Comparison of ENCODE assay signal across 8 cellular contexts in the genomic region with DNA sequence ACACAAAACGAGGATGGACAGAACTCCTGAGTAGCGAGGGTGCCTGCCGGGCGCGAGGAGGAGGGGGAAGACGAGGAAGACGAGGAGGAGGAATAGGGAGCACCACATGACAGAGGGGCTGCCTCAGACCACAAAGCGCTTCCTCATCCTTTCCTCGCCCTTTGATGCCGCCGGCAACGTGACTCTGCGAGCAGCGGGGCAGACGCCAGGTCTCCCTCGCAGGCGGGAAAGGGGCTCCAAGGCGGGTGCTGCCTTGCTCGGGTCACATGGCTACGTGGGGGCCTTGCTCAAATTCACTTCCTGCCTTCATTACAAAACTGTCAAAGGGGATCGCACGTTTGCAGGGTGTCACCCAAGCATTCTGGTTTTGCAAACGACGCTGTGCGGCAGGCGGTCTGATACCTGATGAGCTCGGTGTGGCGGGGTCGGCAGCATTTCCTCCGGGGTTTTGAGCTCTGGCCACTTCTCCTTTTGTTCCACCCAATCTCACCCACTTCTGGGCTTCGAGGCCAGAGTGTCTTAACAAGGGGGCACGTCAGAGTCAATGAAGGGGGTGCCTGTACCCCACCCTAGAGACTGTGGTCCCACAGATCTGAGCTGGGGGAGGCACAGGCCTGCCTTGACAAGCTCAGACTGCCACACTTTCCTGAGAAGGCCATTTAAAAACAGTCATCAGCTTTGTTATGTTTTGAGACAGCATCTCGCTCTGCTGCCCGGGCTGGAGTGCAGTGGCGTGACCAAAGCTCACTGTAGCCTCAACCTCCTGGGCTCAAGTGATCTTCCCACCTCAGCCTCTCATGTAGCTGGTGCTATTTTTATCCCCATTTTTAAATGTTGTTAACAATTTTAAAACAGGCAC. TPM values are rescaled to one million over a fixed set of nuclear protein-coding genes. Genes with fewer than 3 reads are reported as not detected.
A peak's percentile ranks its signal among the peaks of the same experiment; 100 is the strongest.
DNase-seq lines count a peak whose midpoint lies in the region; ATAC-seq and TF ChIP-seq lines count a peak whose summit lies in the region.

No MANE protein-coding gene starts in this region.

- H3K27ac ChIP-seq in neutrophil (peak overlapping the region; percentile 78), endodermal cell (ENCODE audit: low read depth, low read length) (no peak overlapping the region)

- no peak for TF ChIP-seq CTCF in neutrophil (IDR thresholded peaks at IDR 0.05)
- no peak for TF ChIP-seq CTCF in endodermal cell (conservative IDR thresholded peaks at IDR 0.05)

- H3K27me3 Mint-ChIP-seq in activated CD8-positive, alpha-beta memory T cell treated with anti-CD3 and anti-CD28 coated beads, Interleukin-2, amount 10 ng/mL, durations not matched to agents 7 days and 5 days: no peaks in the 10 kb centered on the region
- H3K27me3 Mint-ChIP-seq in endodermal cell (ENCODE audit: insufficient read depth): no peaks in the 10 kb centered on the region

- peak; percentile 94 for DNase-seq in activated CD8-positive, alpha-beta memory T cell treated with anti-CD3 and anti-CD28 coated beads, Interleukin-2, amount 10 ng/mL, durations not matched to agents 7 days and 5 days
- DNase-seq in HuH-7 (ENCODE audit: low spot score) (no peak), endodermal cell (no peak), NCI-H1417 (lab: John Stamatoyannopoulos, UW) (no peak)

- no peaks in the 10 kb centered on the region for H3K9me3 Mint-ChIP-seq in activated CD8-positive, alpha-beta memory T cell treated with anti-CD3 and anti-CD28 coated beads, Interleukin-2, amount 10 ng/mL, durations not matched to agents 7 days and 5 days (ENCODE audit: low read depth)
- no peaks in the 10 kb centered on the region for H3K9me3 Mint-ChIP-seq in endodermal cell

- H3K27me3 ChIP-seq in neutrophil (no peaks in the 10 kb centered on the region), endodermal cell (ENCODE audit: control insufficient read depth, insufficient read depth, low read length, poor library complexity, severe bottlenecking) (no peaks in the 10 kb centered on the region)

- WGBS in endodermal cell (ENCODE audit: insufficient coverage in 1 of 2, insufficient read length in 1 of 2), 2 experiments: 94 to 99% methylated on average over 23 to 35 of the region's 35 CpGs

- H3K9ac ChIP-seq in endodermal cell (ENCODE audit: extremely low read depth, low read length, poor library complexity, severe bottlenecking): no peak overlapping the region

- H3K9me3 ChIP-seq in neutrophil: no peaks in the 10 kb centered on the region
- no peaks in the 10 kb centered on the region for H3K9me3 ChIP-seq in endodermal cell (ENCODE audit: control insufficient read depth, low read length)

- peak overlapping the region; percentile 41 for H3K4me3 Mint-ChIP-seq in activated CD8-positive, alpha-beta memory T cell treated with anti-CD3 and anti-CD28 coated beads, Interleukin-2, amount 10 ng/mL, durations not matched to agents 7 days and 5 days
- H3K4me3 Mint-ChIP-seq in endodermal cell: no peak overlapping the region

- H3K36me3 ChIP-seq in neutrophil: peaks cover 92% of the 10 kb centered on the region
- H3K36me3 ChIP-seq in endodermal cell (ENCODE audit: control insufficient read depth, insufficient read depth, low read length): peaks cover 75% of the 10 kb centered on the region

- peak overlapping the region; percentile 100 for H3K27ac Mint-ChIP-seq in activated CD8-positive, alpha-beta memory T cell treated with anti-CD3 and anti-CD28 coated beads, Interleukin-2, amount 10 ng/mL, durations not matched to agents 7 days and 5 days
- no peak overlapping the region for H3K27ac Mint-ChIP-seq in endodermal cell

- H3K4me1 ChIP-seq in neutrophil (ENCODE audit: control insufficient read depth in 1 of 2, insufficient read depth in 1 of 2, low read depth in 1 of 2, low read length in 1 of 2) (peaks cover 22 to 30% of the 10 kb centered on the region in 2 experiments), endodermal cell (ENCODE audit: control insufficient read depth, insufficient read depth, low read length) (no peaks in the 10 kb centered on the region)

- H3K36me3 Mint-ChIP-seq in activated CD8-positive, alpha-beta memory T cell treated with anti-CD3 and anti-CD28 coated beads, Interleukin-2, amount 10 ng/mL, durations not matched to agents 7 days and 5 days: peaks cover 70% of the 10 kb centered on the region
- H3K36me3 Mint-ChIP-seq in endodermal cell (ENCODE audit: low read depth): peaks cover 86% of the 10 kb centered on the region

- H3K4me3 ChIP-seq in neutrophil (ENCODE audit: low read depth in 1 of 2, low read length in 1 of 2) (peak overlapping the region; percentile 19 to 29), endodermal cell (ENCODE audit: low read length) (no peak overlapping the region)

- ATAC-seq in GM18867 (IDR thresholded peaks at IDR 0.05; ENCODE audit: unreplicated experiment) (peak; percentile 72), HG03442 (IDR thresholded peaks at IDR 0.05; ENCODE audit: unreplicated experiment) (peak; percentile 52), HG02623 (IDR thresholded peaks at IDR 0.05; ENCODE audit: unreplicated experiment) (no peak)
- peak; percentile 68 for ATAC-seq in activated CD8-positive, alpha-beta memory T cell treated with anti-CD3 and anti-CD28 coated beads, Interleukin-2, amount 10 ng/mL, durations not matched to agents 7 days and 5 days

- H3K4me1 Mint-ChIP-seq in activated CD8-positive, alpha-beta memory T cell treated with anti-CD3 and anti-CD28 coated beads, Interleukin-2, amount 10 ng/mL, durations not matched to agents 7 days and 5 days: peaks cover 77% of the 10 kb centered on the region
- H3K4me1 Mint-ChIP-seq in endodermal cell: no peaks in the 10 kb centered on the region

- CTCF ChIA-PET in activated CD8-positive, alpha-beta memory T cell treated with anti-CD3 and anti-CD28 coated beads, Interleukin-2, amount 10 ng/mL, durations not matched to agents 7 days and 5 days (lab: Charles Lee): interaction anchor here (0.8 to 1.8 kb wide), 12 partner anchors 9 to 234 kb away, joined by 3 to 24 read pairs (median 4); a partner anchor contains a TSS

RNA-seq across cellular contexts. Expression of a gene that starts 14.9 kb away (rescaled TPM):
- 100 to 1,000 TPM; 201 to 238 TPM for total RNA-seq in activated CD8-positive, alpha-beta memory T cell treated with anti-CD3 and anti-CD28 coated beads, Interleukin-2, amount 10 ng/mL, durations not matched to agents 7 days and 5 days
- 100 to 1,000 TPM; 191 TPM for total RNA-seq in endodermal cell
- 129 TPM for polyA plus RNA-seq in endodermal cell (2013, experiment 1 of 2)
- polyA plus RNA-seq in endodermal cell (2013, experiment 2 of 2): 131 TPM

RNA-seq across cellular contexts. Expression of a gene that starts 42.3 kb away (rescaled TPM):
- 10 to 100 TPM; 67.4 to 72.6 TPM for total RNA-seq in activated CD8-positive, alpha-beta memory T cell treated with anti-CD3 and anti-CD28 coated beads, Interleukin-2, amount 10 ng/mL, durations not matched to agents 7 days and 5 days
- total RNA-seq in endodermal cell: 10 to 100 TPM; 19.2 to 22.1 TPM
- polyA plus RNA-seq in endodermal cell (2013, experiment 1 of 2): 7.5 TPM
- 7.2 TPM for polyA plus RNA-seq in endodermal cell (2013, experiment 2 of 2)

RNA-seq across cellular contexts. Expression of a gene that starts 44.4 kb away (rescaled TPM):
- under 1 TPM in 1 of 2 experiments, not detected in 1; 0.75 TPM for total RNA-seq in activated CD8-positive, alpha-beta memory T cell treated with anti-CD3 and anti-CD28 coated beads, Interleukin-2, amount 10 ng/mL, durations not matched to agents 7 days and 5 days
- total RNA-seq in endodermal cell: under 1 TPM; 0.26 to 0.31 TPM
- 0.25 TPM for polyA plus RNA-seq in endodermal cell (2013, experiment 1 of 2)
- not detected for polyA plus RNA-seq in endodermal cell (2013, experiment 2 of 2)
